11 cellular contexts compared by ENCODE assay signal in the genomic region with DNA sequence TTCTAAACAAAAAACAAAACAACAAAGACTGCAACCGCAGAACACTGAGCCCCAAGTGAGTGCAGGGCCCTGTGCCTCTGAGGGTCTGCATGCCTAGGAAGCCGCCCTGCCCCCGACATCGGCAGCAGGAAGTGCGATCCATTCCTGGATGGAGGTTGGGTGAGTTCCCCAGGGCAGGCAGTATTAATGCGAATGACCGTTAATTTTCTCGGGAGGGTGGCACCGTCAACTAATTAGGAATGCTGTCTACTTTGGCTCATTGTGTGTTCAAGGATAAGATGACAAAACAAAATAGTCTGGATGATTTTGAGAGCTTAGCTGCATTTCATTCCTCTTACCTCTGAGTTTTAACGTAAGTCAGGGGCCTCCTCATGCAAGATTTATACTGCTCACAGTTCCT. TPM values are rescaled to one million over a fixed set of nuclear protein-coding genes. Genes with fewer than 3 reads are reported as not detected.
DNase-seq lines count a peak whose midpoint lies in the region; ATAC-seq, FAIRE-seq and TF ChIP-seq lines count a peak whose summit lies in the region.
"Had no signal": no experiment of that assay in that cellular context is flagged by ENCODE, and none has a peak within 500 bp of the region (broad histone marks: within the 10 kb centered on the region; RNA-seq: fewer than 3 reads in every experiment).

No MANE protein-coding gene starts in this region.

- ATAC-seq in HG03571 (IDR thresholded peaks at IDR 0.05; ENCODE audit: unreplicated experiment): no peak
- ATAC-seq: foreskin keratinocyte had no signal

- no peaks in the 10 kb centered on the region for H3K9me3 Mint-ChIP-seq in type B pancreatic cell

- peaks cover 45% of the 10 kb centered on the region for H3K4me1 Mint-ChIP-seq in type B pancreatic cell (ENCODE audit: unreplicated experiment)

- no peak overlapping the region for H3K9ac ChIP-seq in keratinocyte (ENCODE audit: control insufficient read depth, extremely low read depth, insufficient read depth, low read length)

- TF ChIP-seq CTCF in brain microvascular endothelial cell (IDR thresholded peaks at IDR 0.05; ENCODE audit: low read depth, low read length, missing control alignments) (no peak), keratinocyte (optimal IDR thresholded peaks at IDR 0.05 in 1 of 3, IDR thresholded peaks at IDR 0.05 in 1 of 3, conservative IDR thresholded peaks at IDR 0.05 in 1 of 3; ENCODE audit: extremely low read depth in 1 of 3, insufficient read depth in 2 of 3, low read length in 3 of 3) (no peak), type B pancreatic cell (conservative IDR thresholded peaks at IDR 0.05) (no peak)

- H3K9me1 ChIP-seq in keratinocyte (ENCODE audit: control insufficient read depth, extremely low read depth, insufficient read depth, low read length): no peaks in the 10 kb centered on the region

- in situ Hi-C loops in brain microvascular endothelial cell (cut with HindIII; ENCODE audit: low pct_ligation_motif_present, low sequenced_read_pairs): no loop called here

- peaks cover 19% of the 10 kb centered on the region for H3K4me1 ChIP-seq in keratinocyte (ENCODE audit: control insufficient read depth, extremely low read depth, insufficient read depth, low read length)

- no peaks in the 10 kb centered on the region for H4K20me1 ChIP-seq in keratinocyte (ENCODE audit: control insufficient read depth, extremely low read depth, insufficient read depth, low read length)

- no peak overlapping the region for H2AFZ ChIP-seq in keratinocyte (ENCODE audit: control insufficient read depth, low read length)

- H3K4me3 Mint-ChIP-seq in type B pancreatic cell: peak overlapping the region; percentile 88

- DNase-seq in HK-2 (ENCODE audit: unreplicated experiment) (peak; percentile 41), brain microvascular endothelial cell (no peak), keratinocyte (ENCODE audit: low read depth, low spot score) (no peak), type B pancreatic cell (ENCODE audit: extremely low spot score, unreplicated experiment) (no peak), SHP77 (lab: John Stamatoyannopoulos, UW) (no peak), pons (ENCODE audit: low spot score) (no peak)
- DNase-seq: activated effector memory CD4-positive, alpha-beta T cell treated with anti-CD3 and anti-CD28 coated beads, Interleukin-2, amount 50 U/mL, for 16 hours had no signal

- H3K36me3 ChIP-seq in brain microvascular endothelial cell (replicated peaks): no peaks in the 10 kb centered on the region
- H3K36me3 ChIP-seq in keratinocyte (ENCODE audit: control insufficient read depth in 2 of 2, extremely low read depth in 1 of 2, insufficient read depth in 2 of 2, low read length in 2 of 2): no peaks in the 10 kb centered on the region

- H3K9me3 ChIP-seq in keratinocyte (ENCODE audit: control insufficient read depth, low read depth, low read length): no peaks in the 10 kb centered on the region

- H3K4me3 ChIP-seq in brain microvascular endothelial cell (ENCODE audit: low read depth, low read length) (peak overlapping the region; percentile 12), keratinocyte (ENCODE audit: control insufficient read depth in 2 of 3, extremely low read depth in 1 of 3, insufficient read depth in 2 of 3, low read depth in 1 of 3, low read length in 3 of 3) (no peak overlapping the region)

- H3K79me2 ChIP-seq in keratinocyte (ENCODE audit: control insufficient read depth, insufficient read depth, low read length): no peaks in the 10 kb centered on the region

- peaks cover 30% of the 10 kb centered on the region for H3K27me3 Mint-ChIP-seq in type B pancreatic cell

- H3K27ac ChIP-seq in brain microvascular endothelial cell (no peak overlapping the region), keratinocyte (ENCODE audit: control insufficient read depth, insufficient read depth, low read length) (no peak overlapping the region)
- H3K27ac ChIP-seq: foreskin keratinocyte had no signal

- H3K4me2 ChIP-seq in keratinocyte (ENCODE audit: control insufficient read depth, extremely low read depth, insufficient read depth, low read depth, low read length): peak overlapping the region; percentile 45

- H3K27ac Mint-ChIP-seq in type B pancreatic cell: peak overlapping the region; percentile 58
- H3K27ac Mint-ChIP-seq: progenitor cell of endocrine pancreas had no signal

- dilution Hi-C loops in keratinocyte (cut with MboI; ENCODE audit: extremely low pct_ligation_motif_present, low sequenced_read_pairs): no loop called here

- H3K36me3 Mint-ChIP-seq in type B pancreatic cell: no peaks in the 10 kb centered on the region

- FAIRE-seq in keratinocyte (lab: Jason Lieb, UNC): no peak

- H3K27me3 ChIP-seq in brain microvascular endothelial cell (replicated peaks): no peaks in the 10 kb centered on the region
- H3K27me3 ChIP-seq in keratinocyte (ENCODE audit: control insufficient read depth, extremely low read depth, insufficient read depth, low read length): no peaks in the 10 kb centered on the region

RNA-seq across cellular contexts. Expression of a gene that starts 3.1 kb away (rescaled TPM):
- 0.17 to 0.33 TPM (median 0.26 TPM) in 3 replicates for polyA plus RNA-seq in keratinocyte
- polyA plus RNA-seq in keratinocyte (2011; ENCODE audit: low read depth): not detected
- polyA plus RNA-seq in keratinocyte (2011; cell fraction: cytosol; rRNA removed): 0.23 and 0.48 TPM in 2 replicates
- polyA plus RNA-seq in keratinocyte (2011; cell fraction: nucleus; rRNA removed): 0.60 and 0.80 TPM in 2 replicates
- polyA plus RNA-seq in keratinocyte (2012; ENCODE audit: low replicate concordance): 0.18 TPM in 1 of 2 replicates, not detected in the other
- not detected in 3 replicates for polyA minus RNA-seq in keratinocyte
- not detected for polyA minus RNA-seq in keratinocyte (2011; cell fraction: cytosol; rRNA and poly(A)+ RNA removed)
- polyA minus RNA-seq in keratinocyte (2011; cell fraction: nucleus; rRNA and poly(A)+ RNA removed): not detected in 2 replicates
- total RNA-seq in type B pancreatic cell (ENCODE audit: low replicate concordance): 0.58 and 1.8 TPM in 2 replicates
- total RNA-seq: foreskin keratinocyte; progenitor cell of endocrine pancreas; T-helper 1 cell treated with Interleukin-12 subunit alpha and Interleukin-12 subunit beta and Interleukin-4 antibody, amounts not matched to agents 30 ng/mL and 1 ng/mL, for 36 hours had no signal
